26 cellular contexts compared by ENCODE assay signal in genomic region chr16:28106467-28106866, GRCh38. TPM values are rescaled to one million over a fixed set of nuclear protein-coding genes. Genes with fewer than 3 reads are reported as not detected.
DNase-seq lines count a peak whose midpoint lies in the region; ATAC-seq and TF ChIP-seq lines count a peak whose summit lies in the region.
"Had no signal": no experiment of that assay in that cellular context is flagged by ENCODE, and none has a peak within 500 bp of the region (broad histone marks: within the 10 kb centered on the region; RNA-seq: fewer than 3 reads in every experiment).

No MANE protein-coding gene starts in this region.

- 64 to 69% methylated on average over 4 of the region's 4 CpGs for WGBS in esophagus squamous epithelium, 2 donors

- no peak for ATAC-seq in activated naive CD8-positive, alpha-beta T cell treated with anti-CD3 and anti-CD28 coated beads, Interleukin-2, amount 50 U/mL, for 24 hours
- no peak for ATAC-seq in sciatic nerve
- ATAC-seq: Panc1, SK-N-SH treated with all-trans-retinoic acid at 6 μM for 48 hours had no signal

- H3K27me3 Mint-ChIP-seq in activated naive CD8-positive, alpha-beta T cell: no peaks in the 10 kb centered on the region
- H3K27me3 Mint-ChIP-seq in activated naive CD8-positive, alpha-beta T cell treated with anti-CD3 and anti-CD28 coated beads, Interleukin-2, amount 50 U/mL, for 24 hours: no peaks in the 10 kb centered on the region
- H3K27me3 Mint-ChIP-seq: CD4-positive, alpha-beta memory T cell had no signal

- peak overlapping the region in 3 of 4 donors; percentile 17 to 67 (median 54) for H3K27ac ChIP-seq in esophagus squamous epithelium
- H3K27ac ChIP-seq: BLaER1, GM23248 had no signal

- H3K27ac Mint-ChIP-seq in activated naive CD8-positive, alpha-beta T cell: peak overlapping the region; percentile 41
- H3K27ac Mint-ChIP-seq in activated naive CD8-positive, alpha-beta T cell treated with anti-CD3 and anti-CD28 coated beads, Interleukin-2, amount 50 U/mL, for 24 hours: no peak overlapping the region
- H3K27ac Mint-ChIP-seq: HFFc6 had no signal

- no peak overlapping the region for H3K4me3 ChIP-seq in esophagus squamous epithelium
- H3K4me3 ChIP-seq: BLaER1, GM23248, MG63 had no signal

- TF ChIP-seq POLR2A in esophagus squamous epithelium (IDR thresholded peaks at IDR 0.05): no peak

- H3K27me3 ChIP-seq in esophagus squamous epithelium: no peaks in the 10 kb centered on the region
- H3K27me3 ChIP-seq: BLaER1, MG63 had no signal

- peaks cover 17% of the 10 kb centered on the region for H3K4me1 Mint-ChIP-seq in activated naive CD8-positive, alpha-beta T cell (ENCODE audit: low read depth)
- H3K4me1 Mint-ChIP-seq in activated naive CD8-positive, alpha-beta T cell treated with anti-CD3 and anti-CD28 coated beads, Interleukin-2, amount 50 U/mL, for 24 hours: peaks cover 3% of the 10 kb centered on the region
- H3K4me1 Mint-ChIP-seq: H9 had no signal

- H3K9me3 ChIP-seq in esophagus squamous epithelium: no peaks in the 10 kb centered on the region
- H3K9me3 ChIP-seq: BLaER1, Caco-2, MG63 had no signal

- peaks cover 15% of the 10 kb centered on the region for H3K36me3 Mint-ChIP-seq in activated naive CD8-positive, alpha-beta T cell
- peaks cover 70% of the 10 kb centered on the region for H3K36me3 Mint-ChIP-seq in activated naive CD8-positive, alpha-beta T cell treated with anti-CD3 and anti-CD28 coated beads, Interleukin-2, amount 50 U/mL, for 24 hours (ENCODE audit: low read depth)

- TF ChIP-seq CTCF in esophagus squamous epithelium (IDR thresholded peaks at IDR 0.05): no peak

- H3K9me3 Mint-ChIP-seq in activated naive CD8-positive, alpha-beta T cell (ENCODE audit: low read depth): no peaks in the 10 kb centered on the region
- no peaks in the 10 kb centered on the region for H3K9me3 Mint-ChIP-seq in activated naive CD8-positive, alpha-beta T cell treated with anti-CD3 and anti-CD28 coated beads, Interleukin-2, amount 50 U/mL, for 24 hours
- H3K9me3 Mint-ChIP-seq: CD4-positive, alpha-beta memory T cell; H9; HFFc6 had no signal

- no peak for DNase-seq in activated naive CD8-positive, alpha-beta T cell treated with anti-CD3 and anti-CD28 coated beads, Interleukin-2, amount 50 U/mL, for 24 hours
- DNase-seq in NCI-H146 treated with DMSO at 0.1 percent for 48 hours (lab: John Stamatoyannopoulos, UW; ENCODE audit: unreplicated experiment): peak; percentile 58
- no peak for DNase-seq in esophagus squamous epithelium (lab: John Stamatoyannopoulos, UW)
- DNase-seq in sciatic nerve (ENCODE audit: low spot score): peak; percentile 2
- DNase-seq in superior temporal gyrus (ENCODE audit: extremely low spot score): no peak
- no peak for DNase-seq in activated CD4-positive, alpha-beta T cell treated with anti-CD3 and anti-CD28 coated beads for 48 hours
- DNase-seq: Caco-2; CD4-positive, alpha-beta memory T cell; DMS 273 treated with DMSO at 0.1 percent for 48 hours; DND-41; GM23248; H9; HFFc6; MG63; NCI-H1048; NCI-H1436 treated with DMSO at 0.1 percent for 48 hours; NCI-H2029 treated with DMSO at 0.1 percent for 48 hours; NCI-H2171; NK-92 treated with Interleukin-12 subunit alpha and Interleukin-12 subunit beta, amount 100 ng/mL, for 24 hours; SIG-M5 had no signal

- peaks cover 18 to 93% (median 54%) of the 10 kb centered on the region in 3 donors for H3K36me3 ChIP-seq in esophagus squamous epithelium

- peaks cover 5 to 56% (median 9%) of the 10 kb centered on the region in 3 donors for H3K4me1 ChIP-seq in esophagus squamous epithelium
- H3K4me1 ChIP-seq: BLaER1, Caco-2 had no signal

- intact Hi-C loops in esophagus squamous epithelium (cut with DNase I) (no loop called here), sciatic nerve (cut with DNase I) (no loop called here)

- no peak overlapping the region for H3K4me3 Mint-ChIP-seq in activated naive CD8-positive, alpha-beta T cell
- no peak overlapping the region for H3K4me3 Mint-ChIP-seq in activated naive CD8-positive, alpha-beta T cell treated with anti-CD3 and anti-CD28 coated beads, Interleukin-2, amount 50 U/mL, for 24 hours
- H3K4me3 Mint-ChIP-seq: CD4-positive, alpha-beta memory T cell; H9; HFFc6 had no signal

RNA-seq across cellular contexts. Expression of gene GSG1L, which starts 43.0 kb away (rescaled TPM):
- total RNA-seq in esophagus squamous epithelium: under 1 TPM in 2 of 4 donors, not detected in 2; under 0.01 to 0.21 TPM
- total RNA-seq in sciatic nerve: 0.62 TPM
- total RNA-seq: Caco-2; CD4-positive, alpha-beta memory T cell; GM23248; HFFc6; LHCN-M2; NCI-H460 had no signal

Comparison
In these comparisons a context has a peak if more than half of its experiments do, and no peak if none do; other contexts are left out.
1. DNase-seq: peak in NCI-H146 treated with DMSO at 0.1 percent for 48 hours (single experiment) and sciatic nerve (single experiment); none in activated naive CD8-positive, alpha-beta T cell treated with anti-CD3 and anti-CD28 coated beads, Interleukin-2, amount 50 U/mL, for 24 hours (single experiment), esophagus squamous epithelium (single experiment), superior temporal gyrus (single experiment) and activated CD4-positive, alpha-beta T cell treated with anti-CD3 and anti-CD28 coated beads for 48 hours (single experiment).